In genomic region chr6:89590133-89590532, GRCh38 we compare ENCODE assay signal across 35 cellular contexts.
"Had no signal": no experiment of that assay in that cellular context is flagged by ENCODE, and none has a peak within 500 bp of the region (broad histone marks: within the 10 kb centered on the region; RNA-seq: fewer than 3 reads in every experiment).

No MANE protein-coding gene starts in this region.

- H3K4me3 Mint-ChIP-seq: activated B cell treated with CpG ODN at 0.5 μM for 24 hours; activated CD4-positive, alpha-beta memory T cell treated with anti-CD3 and anti-CD28 coated beads, Interleukin-2, amount 10 ng/mL, durations not matched to agents 7 days and 5 days; activated CD4-positive, alpha-beta T cell treated with anti-CD3 and anti-CD28 coated beads for 36 hours; activated CD4-positive, alpha-beta T cell treated with anti-CD3 and anti-CD28 coated beads, Interleukin-2, amount 10 ng/mL, durations not matched to agents 7 days and 5 days; activated CD8-positive, alpha-beta memory T cell treated with anti-CD3 and anti-CD28 coated beads, Interleukin-2, amount 10 ng/mL, durations not matched to agents 7 days and 5 days; activated CD8-positive, alpha-beta T cell treated with anti-CD3 and anti-CD28 coated beads, Interleukin-2, amount 10 ng/mL, durations not matched to agents 7 days and 5 days; activated naive CD4-positive, alpha-beta T cell treated with anti-CD3 and anti-CD28 coated beads for 36 hours; activated naive CD8-positive, alpha-beta T cell treated with anti-CD3 and anti-CD28 coated beads for 36 hours; activated T-cell treated with anti-CD3 and anti-CD28 coated beads, Interleukin-2, amount 50 U/mL, for 4 hours; activated T-cell treated with anti-CD3 and anti-CD28 coated beads, Interleukin-2, amount 50 U/mL, for 72 hours; activated T-helper 1 cell treated with anti-CD3 and anti-CD28 coated beads, Interleukin-12 subunit alpha, Interleukin-12 subunit beta, Interleukin-2, Interleukin-4 antibody, amounts not matched to agents 30 ng/mL and 10 ng/mL and 1 ng/mL, durations not matched to agents 14 hours and 24 hours and 36 hours; activated T-helper 17 cell treated with anti-CD3 and anti-CD28 coated beads, Interleukin-2, amount 50 U/mL, for 72 hours; T-helper 1 cell treated with Interleukin-12 subunit alpha and Interleukin-12 subunit beta and Interleukin-4 antibody, amounts not matched to agents 30 μg/mL and 1 μg/mL, for 36 hours; T-helper 2 cell treated with Interferon-gamma antibody and Interleukin-4, amounts not matched to agents 5 μg/mL and 100 μg/mL, for 36 hours had no signal

- H3K4me1 Mint-ChIP-seq: activated B cell treated with CpG ODN at 0.5 μM for 24 hours; activated CD4-positive, alpha-beta memory T cell treated with anti-CD3 and anti-CD28 coated beads, Interleukin-2, amount 10 ng/mL, durations not matched to agents 7 days and 5 days; activated CD4-positive, alpha-beta T cell treated with anti-CD3 and anti-CD28 coated beads for 36 hours; activated CD4-positive, alpha-beta T cell treated with anti-CD3 and anti-CD28 coated beads, Interleukin-2, amount 10 ng/mL, durations not matched to agents 7 days and 5 days; activated CD8-positive, alpha-beta memory T cell treated with anti-CD3 and anti-CD28 coated beads, Interleukin-2, amount 10 ng/mL, durations not matched to agents 7 days and 5 days; activated naive CD8-positive, alpha-beta T cell treated with anti-CD3 and anti-CD28 coated beads for 36 hours; activated T-helper 17 cell treated with anti-CD3 and anti-CD28 coated beads, Interleukin-2, amount 50 U/mL, for 72 hours had no signal

- H3K4me3 ChIP-seq: adrenal gland, body of pancreas, breast epithelium had no signal

- H3K27me3 ChIP-seq: adrenal gland, body of pancreas, brain microvascular endothelial cell, breast epithelium had no signal

- H3K4me1 ChIP-seq: adrenal gland, body of pancreas, breast epithelium had no signal

- H3K9me3 Mint-ChIP-seq: activated B cell treated with CpG ODN at 0.5 μM for 24 hours; activated CD4-positive, alpha-beta memory T cell treated with anti-CD3 and anti-CD28 coated beads, Interleukin-2, amount 10 ng/mL, durations not matched to agents 7 days and 5 days; activated CD4-positive, alpha-beta T cell treated with anti-CD3 and anti-CD28 coated beads, Interleukin-2, amount 10 ng/mL, durations not matched to agents 7 days and 5 days; activated naive CD4-positive, alpha-beta T cell treated with anti-CD3 and anti-CD28 coated beads for 36 hours; activated naive CD4-positive, alpha-beta T cell treated with anti-CD3 and anti-CD28 coated beads, Interleukin-2, amount 50 U/mL, for 72 hours; activated naive CD8-positive, alpha-beta T cell treated with anti-CD3 and anti-CD28 coated beads for 36 hours; activated T-cell treated with anti-CD3 and anti-CD28 coated beads, Interleukin-2, amount 50 U/mL, for 4 hours; activated T-cell treated with anti-CD3 and anti-CD28 coated beads, Interleukin-2, amount 50 U/mL, for 72 hours; activated T-helper 1 cell treated with anti-CD3 and anti-CD28 coated beads, Interleukin-12 subunit alpha, Interleukin-12 subunit beta, Interleukin-2, Interleukin-4 antibody, amounts not matched to agents 30 ng/mL and 10 ng/mL and 1 ng/mL, durations not matched to agents 14 hours and 24 hours and 36 hours; activated T-helper 17 cell treated with anti-CD3 and anti-CD28 coated beads, Interleukin-2, amount 50 U/mL, for 72 hours; T-helper 1 cell treated with Interleukin-12 subunit alpha and Interleukin-12 subunit beta and Interleukin-4 antibody, amounts not matched to agents 30 μg/mL and 1 μg/mL, for 36 hours; T-helper 2 cell treated with Interferon-gamma antibody and Interleukin-4, amounts not matched to agents 5 μg/mL and 100 μg/mL, for 36 hours had no signal

- H3K9me3 ChIP-seq: adrenal gland, body of pancreas, breast epithelium had no signal

- DNase-seq: activated B cell treated with CpG ODN at 0.5 μM for 24 hours; activated CD4-positive, alpha-beta memory T cell treated with anti-CD3 and anti-CD28 coated beads, Interleukin-2, amount 10 ng/mL, durations not matched to agents 7 days and 5 days; activated CD4-positive, alpha-beta T cell treated with anti-CD3 and anti-CD28 coated beads for 36 hours; activated CD4-positive, alpha-beta T cell treated with anti-CD3 and anti-CD28 coated beads for 48 hours; activated CD4-positive, alpha-beta T cell treated with anti-CD3 and anti-CD28 coated beads, Interleukin-2, amount 10 ng/mL, durations not matched to agents 7 days and 5 days; activated CD4-positive, alpha-beta T cell treated with anti-CD3 and anti-CD28 coated beads, Interleukin-2, amount 50 U/mL, for 48 hours; activated CD4-positive, CD25-positive, alpha-beta regulatory T cell treated with anti-CD3 and anti-CD28 coated beads, Interleukin-2, amount 50 U/mL, for 72 hours; activated CD8-positive, alpha-beta memory T cell treated with anti-CD3 and anti-CD28 coated beads for 24 hours; activated CD8-positive, alpha-beta memory T cell treated with anti-CD3 and anti-CD28 coated beads, Interleukin-2, amount 10 ng/mL, durations not matched to agents 7 days and 5 days; activated CD8-positive, alpha-beta T cell treated with anti-CD3 and anti-CD28 coated beads, Interleukin-2, amount 10 ng/mL, durations not matched to agents 7 days and 5 days; activated gamma-delta T cell treated with Interleukin-2 at 50 U/mL for 16 hours; activated naive CD4-positive, alpha-beta T cell; activated naive CD4-positive, alpha-beta T cell treated with anti-CD3 and anti-CD28 coated beads for 36 hours; activated naive CD4-positive, alpha-beta T cell treated with anti-CD3 and anti-CD28 coated beads, Interleukin-2, amount 50 U/mL, for 16 hours; activated naive CD8-positive, alpha-beta T cell treated with anti-CD3 and anti-CD28 coated beads for 36 hours; activated T-cell treated with anti-CD3 and anti-CD28 coated beads for 4 hours; activated T-cell treated with anti-CD3 and anti-CD28 coated beads, Interleukin-2, amount 50 U/mL, for 1 hour; activated T-cell treated with anti-CD3 and anti-CD28 coated beads, Interleukin-2, amount 50 U/mL, for 4 hours; activated T-cell treated with anti-CD3 and anti-CD28 coated beads, Interleukin-2, amount 50 U/mL, for 72 hours; adrenal gland; amniotic stem cell; aorta; body of pancreas; brain microvascular endothelial cell; central memory CD4-positive, alpha-beta T cell; T-helper 1 cell; T-helper 2 cell; T-helper 9 cell had no signal

- H3K27ac Mint-ChIP-seq: activated B cell treated with CpG ODN at 0.5 μM for 24 hours; activated CD4-positive, alpha-beta memory T cell treated with anti-CD3 and anti-CD28 coated beads, Interleukin-2, amount 10 ng/mL, durations not matched to agents 7 days and 5 days; activated CD4-positive, alpha-beta T cell treated with anti-CD3 and anti-CD28 coated beads for 36 hours; activated CD4-positive, alpha-beta T cell treated with anti-CD3 and anti-CD28 coated beads, Interleukin-2, amount 10 ng/mL, durations not matched to agents 7 days and 5 days; activated CD8-positive, alpha-beta memory T cell treated with anti-CD3 and anti-CD28 coated beads, Interleukin-2, amount 10 ng/mL, durations not matched to agents 7 days and 5 days; activated CD8-positive, alpha-beta T cell treated with anti-CD3 and anti-CD28 coated beads, Interleukin-2, amount 10 ng/mL, durations not matched to agents 7 days and 5 days; activated naive CD4-positive, alpha-beta T cell treated with anti-CD3 and anti-CD28 coated beads for 36 hours; activated naive CD8-positive, alpha-beta T cell treated with anti-CD3 and anti-CD28 coated beads for 36 hours; activated T-cell treated with anti-CD3 and anti-CD28 coated beads, Interleukin-2, amount 50 U/mL, for 72 hours; activated T-helper 1 cell treated with anti-CD3 and anti-CD28 coated beads, Interleukin-12 subunit alpha, Interleukin-12 subunit beta, Interleukin-2, Interleukin-4 antibody, amounts not matched to agents 30 ng/mL and 10 ng/mL and 1 ng/mL, durations not matched to agents 14 hours and 24 hours and 36 hours; activated T-helper 17 cell treated with anti-CD3 and anti-CD28 coated beads, Interleukin-2, amount 50 U/mL, for 72 hours; T-helper 1 cell treated with Interleukin-12 subunit alpha and Interleukin-12 subunit beta and Interleukin-4 antibody, amounts not matched to agents 30 μg/mL and 1 μg/mL, for 36 hours; T-helper 2 cell treated with Interferon-gamma antibody and Interleukin-4, amounts not matched to agents 5 μg/mL and 100 μg/mL, for 36 hours had no signal

- H3K36me3 Mint-ChIP-seq: activated naive CD8-positive, alpha-beta T cell treated with anti-CD3 and anti-CD28 coated beads for 36 hours had no signal

- H3K36me3 ChIP-seq: adrenal gland, brain microvascular endothelial cell, breast epithelium had no signal

- H3K27ac ChIP-seq: adrenal gland, body of pancreas, brain microvascular endothelial cell, breast epithelium, VCaP had no signal

- H3K27me3 Mint-ChIP-seq: activated B cell treated with CpG ODN at 0.5 μM for 24 hours; activated CD4-positive, alpha-beta memory T cell treated with anti-CD3 and anti-CD28 coated beads, Interleukin-2, amount 10 ng/mL, durations not matched to agents 7 days and 5 days; activated CD4-positive, alpha-beta T cell treated with anti-CD3 and anti-CD28 coated beads for 36 hours; activated CD4-positive, alpha-beta T cell treated with anti-CD3 and anti-CD28 coated beads, Interleukin-2, amount 10 ng/mL, durations not matched to agents 7 days and 5 days; activated CD8-positive, alpha-beta memory T cell treated with anti-CD3 and anti-CD28 coated beads, Interleukin-2, amount 10 ng/mL, durations not matched to agents 7 days and 5 days; activated naive CD8-positive, alpha-beta T cell treated with anti-CD3 and anti-CD28 coated beads for 36 hours; activated T-helper 17 cell treated with anti-CD3 and anti-CD28 coated beads, Interleukin-2, amount 50 U/mL, for 72 hours had no signal
